ENCODE assay signal across 23 cellular contexts in the genomic region with DNA sequence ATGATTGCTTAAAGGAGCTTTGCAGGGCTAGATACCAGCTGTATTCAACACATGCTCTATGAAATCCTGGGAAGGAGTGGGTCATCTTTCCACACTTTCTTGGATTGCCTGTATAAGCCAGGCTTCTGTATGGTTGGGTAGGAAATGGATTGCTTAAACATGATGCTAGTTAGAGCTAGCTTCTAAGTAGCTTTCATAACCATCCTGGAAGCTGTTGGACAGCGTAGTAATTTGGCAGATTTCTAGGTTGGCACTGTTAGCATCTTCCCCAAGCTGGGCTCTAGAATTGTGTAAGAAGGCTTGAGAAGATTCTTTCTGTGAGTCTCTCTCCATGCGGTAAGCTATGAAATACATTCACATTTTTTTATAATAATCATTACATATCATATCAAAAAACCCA.
"Had no signal": no experiment of that assay in that cellular context is flagged by ENCODE, and none has a peak within 500 bp of the region (broad histone marks: within the 10 kb centered on the region; RNA-seq: fewer than 3 reads in every experiment).

No MANE protein-coding gene starts in this region.

- H3K4me1 ChIP-seq: colonic mucosa, esophagus squamous epithelium, gastrocnemius medialis, heart right ventricle, left lung, lower lobe of right lung had no signal

- H3K4me3 ChIP-seq: colonic mucosa, esophagus squamous epithelium, gastrocnemius medialis, heart right ventricle, left lung, lower lobe of right lung, mucosa of descending colon had no signal

- H3K27ac ChIP-seq: colonic mucosa, epithelial cell of prostate, esophagus squamous epithelium, gastrocnemius medialis, heart right ventricle, left lung, lower lobe of right lung had no signal

- H3K36me3 ChIP-seq: colonic mucosa, esophagus squamous epithelium, gastrocnemius medialis, heart right ventricle, left lung, lower lobe of right lung had no signal

- H3K9me3 ChIP-seq: colonic mucosa, esophagus squamous epithelium, gastrocnemius medialis, heart right ventricle, left lung, lower lobe of right lung, mucosa of descending colon had no signal

- DNase-seq: colonic mucosa; cortex of kidney; effector CD8-positive, alpha-beta T cell; effector memory CD8-positive, alpha-beta T cell; endodermal cell; erythroblast; esophagus squamous epithelium; foreskin fibroblast; foreskin melanocyte; gastrocnemius medialis; glutamatergic neuron; head of caudate nucleus; heart right ventricle; hippocampal formation; left cardiac atrium; left lung; left ventricle myocardium superior; lower lobe of right lung; mesenchymal stem cell; mucosa of descending colon; naive B cell had no signal

- H3K27me3 ChIP-seq: colonic mucosa, esophagus squamous epithelium, gastrocnemius medialis, heart right ventricle, left lung had no signal

- ATAC-seq: effector memory CD8-positive, alpha-beta T cell; esophagus mucosa; gastrocnemius medialis; heart right ventricle; left lung; left ventricle myocardium superior; lower lobe of right lung; mucosa of descending colon had no signal
